ENCODE assay signal across 15 cellular contexts in genomic region chr10:88045544-88046415, GRCh38.
DNase-seq lines count a peak whose midpoint lies in the region; ATAC-seq lines count a peak whose summit lies in the region.
"Had no signal": no experiment of that assay in that cellular context is flagged by ENCODE, and none has a peak within 500 bp of the region (broad histone marks: within the 10 kb centered on the region; RNA-seq: fewer than 3 reads in every experiment).

No MANE protein-coding gene starts in this region.

- intact Hi-C loops in Right ventricle myocardium superior (cut with DNase I) (no loop called here), right cardiac atrium (cut with DNase I) (no loop called here), aorta (cut with DNase I) (no loop called here)

- peak; percentile 45 for ATAC-seq in Right ventricle myocardium superior (ENCODE audit: poor library complexity)
- ATAC-seq in right cardiac atrium: no peak
- no peak for ATAC-seq in aorta (ENCODE audit: low FRiP score)
- ATAC-seq: A549; effector memory CD8-positive, alpha-beta T cell had no signal

- H3K9me3 ChIP-seq in right cardiac atrium (ENCODE audit: control insufficient read depth, low read length) (no peaks in the 10 kb centered on the region), aorta (ENCODE audit: control insufficient read depth, low read length) (no peaks in the 10 kb centered on the region)
- H3K9me3 ChIP-seq: A549 had no signal

- H3K4me3 ChIP-seq in right cardiac atrium (ENCODE audit: low read length) (no peak overlapping the region), aorta (ENCODE audit: low read length in 2 of 2) (no peak overlapping the region)
- H3K4me3 ChIP-seq: A549 had no signal

- H3K27ac ChIP-seq in right cardiac atrium (ENCODE audit: low read length) (no peak overlapping the region), caudate nucleus (ENCODE audit: low read depth, low read length) (peak overlapping the region; percentile 56), aorta (ENCODE audit: low read depth in 1 of 2, low read length in 2 of 2) (peak overlapping the region; percentile 32 to 36)
- H3K27ac ChIP-seq: A549, KMS-11, VCaP had no signal

- no peaks in the 10 kb centered on the region for H3K36me3 ChIP-seq in aorta (ENCODE audit: control insufficient read depth in 1 of 2, insufficient read depth in 2 of 2, low read length in 1 of 2)

- peaks cover 3% of the 10 kb centered on the region for H3K4me1 ChIP-seq in right cardiac atrium (ENCODE audit: control insufficient read depth, insufficient read depth, low read length)
- H3K4me1 ChIP-seq in aorta (ENCODE audit: control insufficient read depth in 1 of 2, insufficient read depth in 2 of 2, low read length in 2 of 2): peaks cover 6 to 21% of the 10 kb centered on the region in 2 donors
- H3K4me1 ChIP-seq: A549 had no signal

- 50% methylated on average over 6 of the region's 6 CpGs for WGBS in right cardiac atrium
- WGBS in aorta, 2 donors: 54 to 68% methylated on average over 6 of the region's 6 CpGs

- no peak for DNase-seq in Right ventricle myocardium superior
- no peak for DNase-seq in right cardiac atrium
- DNase-seq in caudate nucleus (lab: John Stamatoyannopoulos, UW): no peak
- DNase-seq in midbrain (lab: John Stamatoyannopoulos, UW): peak; percentile 19
- DNase-seq in aorta: no peak
- DNase-seq in activated gamma-delta T cell treated with Interleukin-2 at 50 U/mL for 16 hours: no peak
- no peak for DNase-seq in AG08396 (ENCODE audit: low spot score)
- DNase-seq in NCI-H345 (lab: John Stamatoyannopoulos, UW): no peak
- DNase-seq: activated T-cell treated with anti-CD3 and anti-CD28 coated beads, Interleukin-2, amount 50 U/mL, for 24 hours; amygdala; DMS53; effector memory CD8-positive, alpha-beta T cell had no signal

- H3K27me3 ChIP-seq in right cardiac atrium (ENCODE audit: control insufficient read depth, insufficient read depth): no peaks in the 10 kb centered on the region
- no peaks in the 10 kb centered on the region for H3K27me3 ChIP-seq in aorta (ENCODE audit: control insufficient read depth in 1 of 2, insufficient read depth in 2 of 2, low read length in 1 of 2)
